In genomic region chr12:122527478-122527944, GRCh38 we compare ENCODE assay signal across 1 cellular context.
A peak's percentile ranks its signal among the peaks of the same experiment; 100 is the strongest.
TF ChIP-seq lines count a peak whose summit lies in the region.

No MANE protein-coding gene starts in this region.

TF ChIP-seq in HEK293, 187 proteins besides CTCF, POLR2A, EP300 and RAD21 (continued from another document and continues in another):
- no peak for TF ChIP-seq PRDM2 (tag by site-specific recombination; IDR thresholded peaks at IDR 0.05; ENCODE audit: borderline replicate concordance)
- TF ChIP-seq ZXDB (tag by site-specific recombination; IDR thresholded peaks at IDR 0.05) = peak; percentile 7; the same call in 1 of the 2 replicates
- TF ChIP-seq ZNF394 (tag by site-specific recombination; IDR thresholded peaks at IDR 0.05; ENCODE audit: borderline replicate concordance) = 0 out of 2 replicates have a peak, but pooled peaks have one; percentile 4
- no peak for TF ChIP-seq PBX3 (CRISPR knock-in tag; IDR thresholded peaks at IDR 0.05)
- TF ChIP-seq, protein P1, sequence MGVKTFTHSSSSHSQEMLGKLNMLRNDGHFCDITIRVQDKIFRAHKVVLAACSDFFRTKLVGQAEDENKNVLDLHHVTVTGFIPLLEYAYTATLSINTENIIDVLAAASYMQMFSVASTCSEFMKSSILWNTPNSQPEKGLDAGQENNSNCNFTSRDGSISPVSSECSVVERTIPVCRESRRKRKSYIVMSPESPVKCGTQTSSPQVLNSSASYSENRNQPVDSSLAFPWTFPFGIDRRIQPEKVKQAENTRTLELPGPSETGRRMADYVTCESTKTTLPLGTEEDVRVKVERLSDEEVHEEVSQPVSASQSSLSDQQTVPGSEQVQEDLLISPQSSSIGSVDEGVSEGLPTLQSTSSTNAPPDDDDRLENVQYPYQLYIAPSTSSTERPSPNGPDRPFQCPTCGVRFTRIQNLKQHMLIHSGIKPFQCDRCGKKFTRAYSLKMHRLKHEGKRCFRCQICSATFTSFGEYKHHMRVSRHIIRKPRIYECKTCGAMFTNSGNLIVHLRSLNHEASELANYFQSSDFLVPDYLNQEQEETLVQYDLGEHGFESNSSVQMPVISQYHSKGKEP (tag by site-specific recombination; IDR thresholded peaks at IDR 0.05) = no peak
- TF ChIP-seq ZNF621 (tag by site-specific recombination; IDR thresholded peaks at IDR 0.05) = no peak
- TF ChIP-seq PRDM10 (tag by site-specific recombination; IDR thresholded peaks at IDR 0.05) = peak; percentile 78
- TF ChIP-seq ZNF514 (tag by site-specific recombination; IDR thresholded peaks at IDR 0.05) = no peak
- TF ChIP-seq ZNF169 (tag by site-specific recombination; IDR thresholded peaks at IDR 0.05) = no peak
- TF ChIP-seq, protein P2, sequence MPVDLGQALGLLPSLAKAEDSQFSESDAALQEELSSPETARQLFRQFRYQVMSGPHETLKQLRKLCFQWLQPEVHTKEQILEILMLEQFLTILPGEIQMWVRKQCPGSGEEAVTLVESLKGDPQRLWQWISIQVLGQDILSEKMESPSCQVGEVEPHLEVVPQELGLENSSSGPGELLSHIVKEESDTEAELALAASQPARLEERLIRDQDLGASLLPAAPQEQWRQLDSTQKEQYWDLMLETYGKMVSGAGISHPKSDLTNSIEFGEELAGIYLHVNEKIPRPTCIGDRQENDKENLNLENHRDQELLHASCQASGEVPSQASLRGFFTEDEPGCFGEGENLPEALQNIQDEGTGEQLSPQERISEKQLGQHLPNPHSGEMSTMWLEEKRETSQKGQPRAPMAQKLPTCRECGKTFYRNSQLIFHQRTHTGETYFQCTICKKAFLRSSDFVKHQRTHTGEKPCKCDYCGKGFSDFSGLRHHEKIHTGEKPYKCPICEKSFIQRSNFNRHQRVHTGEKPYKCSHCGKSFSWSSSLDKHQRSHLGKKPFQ (tag by site-specific recombination; IDR thresholded peaks at IDR 0.05) = no peak
- no peak; the same call in 1 of the 2 replicates for TF ChIP-seq ZNF146 (tag by site-specific recombination; IDR thresholded peaks at IDR 0.05)
- TF ChIP-seq, protein P3, sequence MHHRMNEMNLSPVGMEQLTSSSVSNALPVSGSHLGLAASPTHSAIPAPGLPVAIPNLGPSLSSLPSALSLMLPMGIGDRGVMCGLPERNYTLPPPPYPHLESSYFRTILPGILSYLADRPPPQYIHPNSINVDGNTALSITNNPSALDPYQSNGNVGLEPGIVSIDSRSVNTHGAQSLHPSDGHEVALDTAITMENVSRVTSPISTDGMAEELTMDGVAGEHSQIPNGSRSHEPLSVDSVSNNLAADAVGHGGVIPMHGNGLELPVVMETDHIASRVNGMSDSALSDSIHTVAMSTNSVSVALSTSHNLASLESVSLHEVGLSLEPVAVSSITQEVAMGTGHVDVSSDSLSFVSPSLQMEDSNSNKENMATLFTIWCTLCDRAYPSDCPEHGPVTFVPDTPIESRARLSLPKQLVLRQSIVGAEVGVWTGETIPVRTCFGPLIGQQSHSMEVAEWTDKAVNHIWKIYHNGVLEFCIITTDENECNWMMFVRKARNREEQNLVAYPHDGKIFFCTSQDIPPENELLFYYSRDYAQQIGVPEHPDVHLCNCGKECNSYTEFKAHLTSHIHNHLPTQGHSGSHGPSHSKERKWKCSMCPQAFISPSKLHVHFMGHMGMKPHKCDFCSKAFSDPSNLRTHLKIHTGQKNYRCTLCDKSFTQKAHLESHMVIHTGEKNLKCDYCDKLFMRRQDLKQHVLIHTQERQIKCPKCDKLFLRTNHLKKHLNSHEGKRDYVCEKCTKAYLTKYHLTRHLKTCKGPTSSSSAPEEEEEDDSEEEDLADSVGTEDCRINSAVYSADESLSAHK (tag by site-specific recombination; IDR thresholded peaks at IDR 0.05) = no peak
- TF ChIP-seq ZNF398 (tag by site-specific recombination; IDR thresholded peaks at IDR 0.05) = no peak
- no peak for TF ChIP-seq ZNF792 (tag by site-specific recombination; IDR thresholded peaks at IDR 0.05)
- TF ChIP-seq ZNF610 (tag by site-specific recombination; IDR thresholded peaks at IDR 0.05; ENCODE audit: borderline replicate concordance) = no peak
- no peak for TF ChIP-seq HOXC10 (CRISPR knock-in tag; IDR thresholded peaks at IDR 0.05)
- TF ChIP-seq ZNF221 (tag by site-specific recombination; IDR thresholded peaks at IDR 0.05; ENCODE audit: borderline replicate concordance) = no peak
- no peak for TF ChIP-seq ZNF19 (tag by site-specific recombination; IDR thresholded peaks at IDR 0.05; ENCODE audit: low read depth)
- 0 out of 2 replicates have a peak, but pooled peaks have one; percentile 17 for TF ChIP-seq ZBTB20 (tag by site-specific recombination; IDR thresholded peaks at IDR 0.05)
- no peak for TF ChIP-seq ZNF555 (tag by site-specific recombination; conservative IDR thresholded peaks at IDR 0.05)
- no peak for TF ChIP-seq PRDM1 (tag by site-specific recombination; IDR thresholded peaks at IDR 0.05)
- TF ChIP-seq FEZF1 (tag by site-specific recombination; IDR thresholded peaks at IDR 0.05) = no peak
- TF ChIP-seq SCRT1 (tag by site-specific recombination; IDR thresholded peaks at IDR 0.05; ENCODE audit: borderline replicate concordance) = no peak
- no peak for TF ChIP-seq YY2 (tag by site-specific recombination; IDR thresholded peaks at IDR 0.05)
- TF ChIP-seq ZNF112 (tag by site-specific recombination; IDR thresholded peaks at IDR 0.05) = no peak
- no peak for TF ChIP-seq ZNF280D (tag by site-specific recombination; IDR thresholded peaks at IDR 0.05)
- TF ChIP-seq ZNF785 (tag by site-specific recombination; IDR thresholded peaks at IDR 0.05) = no peak
- no peak for TF ChIP-seq ZNF10 (tag by site-specific recombination; IDR thresholded peaks at IDR 0.05)
- no peak for TF ChIP-seq ZNF202 (tag by site-specific recombination; IDR thresholded peaks at IDR 0.05; ENCODE audit: borderline replicate concordance)
- no peak for TF ChIP-seq ZNF677 (tag by site-specific recombination; IDR thresholded peaks at IDR 0.05)
- TF ChIP-seq ZNF274 (IDR thresholded peaks at IDR 0.05; ENCODE audit: low read length) = no peak
- no peak for TF ChIP-seq ZNF274 (tag by site-specific recombination; IDR thresholded peaks at IDR 0.05; ENCODE audit: borderline replicate concordance)
- no peak for TF ChIP-seq ZNF596 (tag by site-specific recombination; IDR thresholded peaks at IDR 0.05)
- TF ChIP-seq ZNF324 (tag by site-specific recombination; IDR thresholded peaks at IDR 0.05) = no peak
- no peak for TF ChIP-seq MYNN (tag by site-specific recombination; IDR thresholded peaks at IDR 0.05; ENCODE audit: borderline replicate concordance)
- no peak for TF ChIP-seq ZNF138 (tag by site-specific recombination; IDR thresholded peaks at IDR 0.05; ENCODE audit: borderline replicate concordance)
- 0 out of 2 replicates have a peak, but pooled peaks have one; percentile 52 for TF ChIP-seq ZNF239 (tag by site-specific recombination; IDR thresholded peaks at IDR 0.05)
